ENCODE assay signal across 1 cellular context in the genomic region with DNA sequence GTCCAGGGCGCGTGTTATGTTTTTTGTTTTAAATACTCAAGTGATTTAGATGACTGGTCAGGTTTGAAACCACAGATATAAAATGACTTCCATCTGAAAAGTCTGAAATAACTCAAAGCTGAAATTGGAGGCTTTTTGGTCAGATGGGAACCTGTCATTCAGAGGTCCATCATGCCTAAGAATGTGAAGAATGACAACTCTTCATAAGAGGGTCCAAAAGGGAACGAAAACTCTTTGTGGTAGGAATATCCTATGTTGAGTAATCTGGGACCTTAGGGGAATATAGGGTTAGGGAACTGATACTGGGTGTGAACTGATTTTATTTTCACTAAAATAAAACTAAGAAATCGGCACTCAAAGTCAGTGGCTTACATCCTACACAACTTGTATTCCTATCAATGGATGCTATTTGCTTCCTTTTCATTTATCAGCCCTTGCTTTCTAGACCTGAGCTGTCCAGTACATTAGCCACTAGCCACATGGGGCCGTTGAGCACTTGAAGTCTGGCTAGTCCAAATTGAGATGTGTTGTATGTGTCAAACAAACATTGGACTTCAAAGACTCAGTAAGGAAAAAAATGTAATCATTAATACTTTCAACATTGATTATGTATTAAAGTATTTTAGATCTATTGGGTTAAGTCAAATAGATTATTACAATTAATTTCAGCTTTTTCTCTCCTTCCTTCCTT.
TF ChIP-seq lines count a peak whose summit lies in the region.

No MANE protein-coding gene starts in this region.

TF ChIP-seq in HepG2, 621 proteins besides CTCF, POLR2A, EP300 and RAD21 (continued from another document):
- TF ChIP-seq ZNF317 (CRISPR knock-in tag; IDR thresholded peaks at IDR 0.05) (0 out of 2 replicates have a peak, but pooled peaks have one; percentile 19), CC2D1A (CRISPR knock-in tag; IDR thresholded peaks at IDR 0.05) (no peak), RARA (CRISPR knock-in tag; IDR thresholded peaks at IDR 0.05) (0 out of 2 replicates have a peak, but pooled peaks have one; percentile 11), ZNF354B (CRISPR knock-in tag; IDR thresholded peaks at IDR 0.05) (peak; percentile 77; the same call in 1 of the 2 replicates), ZNF639 (CRISPR knock-in tag; conservative IDR thresholded peaks at IDR 0.05) (0 out of 2 replicates have a peak, but pooled peaks have one; percentile 16), ERF (CRISPR knock-in tag; IDR thresholded peaks at IDR 0.05) (peak; percentile 26; the same call in 1 of the 2 replicates), TARDBP (CRISPR knock-in tag; IDR thresholded peaks at IDR 0.05) (0 out of 2 replicates have a peak, but pooled peaks have one; percentile 29), NRL (CRISPR knock-in tag; IDR thresholded peaks at IDR 0.05; ENCODE audit: borderline replicate concordance) (no peak), FOXA3 (CRISPR knock-in tag; IDR thresholded peaks at IDR 0.05) (0 out of 2 replicates have a peak, but pooled peaks have one; percentile 13), GATAD2A (CRISPR knock-in tag; IDR thresholded peaks at IDR 0.05) (peak; percentile 6; the same call in 1 of the 2 replicates), ZNF557 (CRISPR knock-in tag; IDR thresholded peaks at IDR 0.05) (0 out of 2 replicates have a peak, but pooled peaks have one; percentile 24), ARID2 (CRISPR knock-in tag; IDR thresholded peaks at IDR 0.05; ENCODE audit: borderline replicate concordance) (peak; percentile 65; the same call in 1 of the 2 replicates), KDM5A (IDR thresholded peaks at IDR 0.05; ENCODE audit: borderline replicate concordance, low read length) (no peak)
- TF ChIP-seq, protein P1, sequence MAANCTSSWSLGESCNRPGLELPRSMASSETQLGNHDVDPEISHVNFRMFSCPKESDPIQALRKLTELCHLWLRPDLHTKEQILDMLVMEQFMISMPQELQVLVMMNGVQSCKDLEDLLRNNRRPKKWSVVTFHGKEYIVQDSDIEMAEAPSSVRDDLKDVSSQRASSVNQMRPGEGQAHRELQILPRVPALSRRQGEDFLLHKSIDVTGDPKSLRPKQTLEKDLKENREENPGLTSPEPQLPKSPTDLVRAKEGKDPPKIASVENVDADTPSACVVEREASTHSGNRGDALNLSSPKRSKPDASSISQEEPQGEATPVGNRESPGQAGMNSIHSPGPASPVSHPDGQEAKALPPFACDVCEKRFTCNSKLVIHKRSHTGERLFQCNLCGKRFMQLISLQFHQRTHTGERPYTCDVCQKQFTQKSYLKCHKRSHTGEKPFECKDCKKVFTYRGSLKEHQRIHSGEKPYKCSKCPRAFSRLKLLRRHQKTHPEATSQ (CRISPR knock-in tag; IDR thresholded peaks at IDR 0.05; ENCODE audit: borderline replicate concordance): 0 out of 2 replicates have a peak, but pooled peaks have one; percentile 37
- TF ChIP-seq, protein P2, sequence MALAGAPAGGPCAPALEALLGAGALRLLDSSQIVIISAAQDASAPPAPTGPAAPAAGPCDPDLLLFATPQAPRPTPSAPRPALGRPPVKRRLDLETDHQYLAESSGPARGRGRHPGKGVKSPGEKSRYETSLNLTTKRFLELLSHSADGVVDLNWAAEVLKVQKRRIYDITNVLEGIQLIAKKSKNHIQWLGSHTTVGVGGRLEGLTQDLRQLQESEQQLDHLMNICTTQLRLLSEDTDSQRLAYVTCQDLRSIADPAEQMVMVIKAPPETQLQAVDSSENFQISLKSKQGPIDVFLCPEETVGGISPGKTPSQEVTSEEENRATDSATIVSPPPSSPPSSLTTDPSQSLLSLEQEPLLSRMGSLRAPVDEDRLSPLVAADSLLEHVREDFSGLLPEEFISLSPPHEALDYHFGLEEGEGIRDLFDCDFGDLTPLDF (CRISPR knock-in tag; IDR thresholded peaks at IDR 0.05): 0 out of 2 replicates have a peak, but pooled peaks have one; percentile 14
- TF ChIP-seq, protein P3, sequence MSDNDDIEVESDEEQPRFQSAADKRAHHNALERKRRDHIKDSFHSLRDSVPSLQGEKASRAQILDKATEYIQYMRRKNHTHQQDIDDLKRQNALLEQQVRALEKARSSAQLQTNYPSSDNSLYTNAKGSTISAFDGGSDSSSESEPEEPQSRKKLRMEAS (IDR thresholded peaks at IDR 0.05): peak; percentile 35; the same call in 1 of the 2 replicates
- TF ChIP-seq, protein P4, sequence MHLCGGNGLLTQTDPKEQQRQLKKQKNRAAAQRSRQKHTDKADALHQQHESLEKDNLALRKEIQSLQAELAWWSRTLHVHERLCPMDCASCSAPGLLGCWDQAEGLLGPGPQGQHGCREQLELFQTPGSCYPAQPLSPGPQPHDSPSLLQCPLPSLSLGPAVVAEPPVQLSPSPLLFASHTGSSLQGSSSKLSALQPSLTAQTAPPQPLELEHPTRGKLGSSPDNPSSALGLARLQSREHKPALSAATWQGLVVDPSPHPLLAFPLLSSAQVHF (CRISPR knock-in tag; IDR thresholded peaks at IDR 0.05): no peak
- TF ChIP-seq, protein P5, sequence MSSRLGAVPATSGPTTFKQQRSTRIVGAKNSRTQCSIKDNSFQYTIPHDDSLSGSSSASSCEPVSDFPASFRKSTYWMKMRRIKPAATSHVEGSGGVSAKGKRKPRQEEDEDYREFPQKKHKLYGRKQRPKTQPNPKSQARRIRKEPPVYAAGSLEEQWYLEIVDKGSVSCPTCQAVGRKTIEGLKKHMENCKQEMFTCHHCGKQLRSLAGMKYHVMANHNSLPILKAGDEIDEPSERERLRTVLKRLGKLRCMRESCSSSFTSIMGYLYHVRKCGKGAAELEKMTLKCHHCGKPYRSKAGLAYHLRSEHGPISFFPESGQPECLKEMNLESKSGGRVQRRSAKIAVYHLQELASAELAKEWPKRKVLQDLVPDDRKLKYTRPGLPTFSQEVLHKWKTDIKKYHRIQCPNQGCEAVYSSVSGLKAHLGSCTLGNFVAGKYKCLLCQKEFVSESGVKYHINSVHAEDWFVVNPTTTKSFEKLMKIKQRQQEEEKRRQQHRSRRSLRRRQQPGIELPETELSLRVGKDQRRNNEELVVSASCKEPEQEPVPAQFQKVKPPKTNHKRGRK (CRISPR knock-in tag; IDR thresholded peaks at IDR 0.05): peak; percentile 58; the same call in 1 of the 2 replicates
- TF ChIP-seq, protein P6, sequence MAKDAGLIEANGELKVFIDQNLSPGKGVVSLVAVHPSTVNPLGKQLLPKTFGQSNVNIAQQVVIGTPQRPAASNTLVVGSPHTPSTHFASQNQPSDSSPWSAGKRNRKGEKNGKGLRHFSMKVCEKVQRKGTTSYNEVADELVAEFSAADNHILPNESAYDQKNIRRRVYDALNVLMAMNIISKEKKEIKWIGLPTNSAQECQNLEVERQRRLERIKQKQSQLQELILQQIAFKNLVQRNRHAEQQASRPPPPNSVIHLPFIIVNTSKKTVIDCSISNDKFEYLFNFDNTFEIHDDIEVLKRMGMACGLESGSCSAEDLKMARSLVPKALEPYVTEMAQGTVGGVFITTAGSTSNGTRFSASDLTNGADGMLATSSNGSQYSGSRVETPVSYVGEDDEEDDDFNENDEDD (CRISPR knock-in tag; IDR thresholded peaks at IDR 0.05; ENCODE audit: borderline replicate concordance): peak; percentile 52; the same call in 1 of the 2 replicates
TF ChIP-seq in HepG2: peak in this region for 17.
